In genomic region chr4:48033825-48034413, GRCh38 we compare ENCODE assay signal across 8 cellular contexts. TPM values are rescaled to one million over a fixed set of nuclear protein-coding genes. Genes with fewer than 3 reads are reported as not detected.
A peak's percentile ranks its signal among the peaks of the same experiment; 100 is the strongest.
DNase-seq lines count a peak whose midpoint lies in the region; ATAC-seq and TF ChIP-seq lines count a peak whose summit lies in the region.

No MANE protein-coding gene starts in this region.

- no peak overlapping the region for H3K27ac ChIP-seq in spleen

- POLR2A ChIA-PET in AG04449 (lab: Yijun Ruan, JAX) = no interaction called here

- H3K9me3 Mint-ChIP-seq in endothelial cell (ENCODE audit: unreplicated experiment) = no peaks in the 10 kb centered on the region

- no peaks in the 10 kb centered on the region for H3K27me3 ChIP-seq in spleen (replicated peaks in 1 of 7)

- CTCF ChIA-PET in AG04449 (lab: Yijun Ruan, JAX) = interaction anchor here (0.8 to 3.3 kb wide), 16 partner anchors 9 to 512 kb away, joined by 3 to 22 read pairs (median 4); no protein-coding TSS in a partner anchor

- DNase-seq in AG04449 (ENCODE audit: low read depth, low spot score) (no peak), LoVo (ENCODE audit: low spot score) (peak; percentile 41), endothelial cell (ENCODE audit: low spot score) (peak; percentile 33), spleen (no peak), pons (ENCODE audit: low spot score) (no peak), cerebellum (ENCODE audit: low spot score) (no peak)
- DNase-seq in activated CD4-positive, alpha-beta T cell treated with anti-CD3 and anti-CD28 coated beads, Interleukin-2, amount 50 U/mL, for 1 hour = peak; percentile 56

- peak; percentile 53 for ATAC-seq in GM18517 (IDR thresholded peaks at IDR 0.05; ENCODE audit: unreplicated experiment)

- no peaks in the 10 kb centered on the region for H3K27me3 Mint-ChIP-seq in endothelial cell (ENCODE audit: unreplicated experiment)

- no peaks in the 10 kb centered on the region for H3K4me1 Mint-ChIP-seq in endothelial cell (ENCODE audit: unreplicated experiment)

- WGBS in spleen, 5 donors = 70 to 86% (median 77%) methylated on average over 1 of the region's 1 CpG

- H3K36me3 ChIP-seq in spleen = no peaks in the 10 kb centered on the region

- H3K36me3 Mint-ChIP-seq in endothelial cell (ENCODE audit: low read depth, unreplicated experiment) = no peaks in the 10 kb centered on the region

- TF ChIP-seq CTCF in AG04449 (IDR thresholded peaks at IDR 0.05; ENCODE audit: insufficient read depth, low read length, missing control alignments) (peak; percentile 30), endothelial cell (IDR thresholded peaks at IDR 0.05; ENCODE audit: unreplicated experiment) (peak; percentile 81), spleen (IDR thresholded peaks at IDR 0.05 in 8 of 11, conservative IDR thresholded peaks at IDR 0.05 in 3 of 11) (peak in 10 of 11 experiments; percentile 24 to 70 (median 52))

- H3K9me3 ChIP-seq in spleen = no peaks in the 10 kb centered on the region

- intact Hi-C loops in spleen (cut with DNase I; ENCODE audit: low total_unique reads) = no loop called here

- TF ChIP-seq POLR2A in spleen (IDR thresholded peaks at IDR 0.05) = no peak

- peaks cover 0 to 26% (median 4%) of the 10 kb centered on the region in 6 donors for H3K4me1 ChIP-seq in spleen

- no peak overlapping the region for H3K27ac Mint-ChIP-seq in endothelial cell (ENCODE audit: unreplicated experiment)

- no peak overlapping the region for H3K4me3 Mint-ChIP-seq in endothelial cell (ENCODE audit: unreplicated experiment)

- H3K4me3 ChIP-seq in AG04449 (ENCODE audit: low read depth, low read length) (no peak overlapping the region), spleen (no peak overlapping the region)

RNA-seq across cellular contexts. Expression of gene NIPAL1, which starts 17.3 kb away (rescaled TPM):
- 2.0 TPM for total RNA-seq in endothelial cell (ENCODE audit: unreplicated experiment)
- 1 to 10 TPM in 3 of 7 donors, under 1 TPM in 2, not detected in 2; 0.12 to 2.0 (median 1.2) TPM for total RNA-seq in spleen
- under 1 TPM; 0.06 to 0.12 (median 0.11) TPM for polyA plus RNA-seq in spleen
- 3.9 TPM for total RNA-seq in cerebellum

RNA-seq across cellular contexts. Expression of gene CNGA1, which starts 17.4 kb away (rescaled TPM):
- total RNA-seq in endothelial cell (ENCODE audit: unreplicated experiment) (not detected), spleen (10 to 100 TPM in 1 of 7 donors, 1 to 10 TPM in 5, under 1 TPM in 1; 0.39 to 13.2 (median 7.2) TPM), cerebellum (0.18 TPM)
- polyA plus RNA-seq in spleen = 1 to 10 TPM in 2 of 3 donors, under 1 TPM in 1; 0.70 to 2.8 (median 1.2) TPM

Comparison
In these comparisons a context has a peak if more than half of its experiments do, and no peak if none do; other contexts are left out.
1. DNase-seq: peak in LoVo (single experiment), activated CD4-positive, alpha-beta T cell treated with anti-CD3 and anti-CD28 coated beads, Interleukin-2, amount 50 U/mL, for 1 hour (single experiment) and endothelial cell (single experiment); none in AG04449 (single experiment), spleen (single experiment), pons (single experiment) and cerebellum (single experiment).
2. CTCF ChIP-seq: peak in every context shown above with its lines; median percentile 81 in endothelial cell; 52 in spleen; 30 in AG04449.